ENCODE assay signal across 18 cellular contexts in genomic region chr15:56948000-56948765, GRCh38. TPM values are rescaled to one million over a fixed set of nuclear protein-coding genes. Genes with fewer than 3 reads are reported as not detected.
DNase-seq lines count a peak whose midpoint lies in the region; ATAC-seq, FAIRE-seq and TF ChIP-seq lines count a peak whose summit lies in the region.
"Had no signal": no experiment of that assay in that cellular context is flagged by ENCODE, and none has a peak within 500 bp of the region (broad histone marks: within the 10 kb centered on the region; RNA-seq: fewer than 3 reads in every experiment).

No MANE protein-coding gene starts in this region.

- no peak overlapping the region for H2AK5ac ChIP-seq in IMR-90 (ENCODE audit: low read depth, low read length)

- FAIRE-seq in K562 (lab: Jason Lieb, UNC) = peak; percentile 29
- FAIRE-seq: kidney, pancreas had no signal

- no peak for TF ChIP-seq EP300 in K562 (IDR thresholded peaks at IDR 0.05; ENCODE audit: low read length)

- H2AFZ ChIP-seq in IMR-90 (replicated peaks; ENCODE audit: low read length, poor library complexity) (no peak overlapping the region), K562 (ENCODE audit: low read depth, low read length) (no peak overlapping the region)

- ATAC-seq in IMR-90 (ENCODE audit: low read depth) (peak; percentile 64), K562 (no peak), left lobe of liver (peak; percentile 19), sciatic nerve (peak; percentile 41), HG02571 (IDR thresholded peaks at IDR 0.05; ENCODE audit: unreplicated experiment) (no peak)
- ATAC-seq: pancreas had no signal

- intact Hi-C loops in IMR-90 (cut with micrococcal nuclease) = no loop called here
- intact Hi-C loops in K562 (cut with micrococcal nuclease) = no loop called here
- intact Hi-C loops in sciatic nerve (cut with DNase I) = no loop called here
- intact Hi-C loops in left ventricle myocardium inferior (cut with micrococcal nuclease) = no loop called here

- H3K27ac ChIP-seq in IMR-90 (ENCODE audit: insufficient read depth, low read length) (peak overlapping the region; percentile 63; the same call in 1 of the 2 replicates), K562 (ENCODE audit: extremely low read depth, low read depth, low read length) (peak overlapping the region; percentile 22; the same call in 1 of the 3 replicates), left ventricle myocardium inferior (replicated peaks) (no peak overlapping the region)
- H3K27ac ChIP-seq: colonic mucosa, pancreas, transverse colon had no signal

- in situ Hi-C loops in IMR-90 (cut with MboI; ENCODE audit: low sequenced_read_pairs) = no loop called here
- in situ Hi-C loops in K562 (cut with MboI) = no loop called here

- peak overlapping the region; percentile 84 for H2BK5ac ChIP-seq in IMR-90 (ENCODE audit: low read depth, low read length, poor library complexity, severe bottlenecking)

- CTCF ChIA-PET in IMR-90 (lab: Yijun Ruan, JAX) = no interaction called here
- CTCF ChIA-PET in K562 (lab: Yijun Ruan, JAX; ENCODE audit: low intra/inter-chr PET ratio) = interaction anchor here (0.6 kb wide), 1 partner anchor 107 kb away, joined by 3 read pairs; no protein-coding TSS in a partner anchor

- no peaks in the 10 kb centered on the region for H3K27me3 ChIP-seq in IMR-90 (ENCODE audit: control insufficient read depth, insufficient read depth, low read length)
- H3K27me3 ChIP-seq in K562 (ENCODE audit: control insufficient read depth in 2 of 2, insufficient read depth in 2 of 2, low read length in 2 of 2) = no peaks in the 10 kb centered on the region
- H3K27me3 ChIP-seq in left ventricle myocardium inferior (ENCODE audit: low read depth) = no peaks in the 10 kb centered on the region
- H3K27me3 ChIP-seq: colonic mucosa, pancreas, transverse colon had no signal

- H3K4me1 ChIP-seq in IMR-90 (ENCODE audit: control insufficient read depth, insufficient read depth, low read length) (peaks cover 7% of the 10 kb centered on the region), K562 (replicated peaks in 1 of 2; ENCODE audit: control insufficient read depth in 2 of 2, insufficient read depth in 2 of 2, low read length in 2 of 2) (no peaks in the 10 kb centered on the region; a peak in 1 of 5 replicates), left ventricle myocardium inferior (peaks cover 38% of the 10 kb centered on the region)
- H3K4me1 ChIP-seq: colonic mucosa had no signal

- H3K9ac ChIP-seq in IMR-90 (ENCODE audit: low read depth, low read length) = no peak overlapping the region
- H3K9ac ChIP-seq in K562 (ENCODE audit: insufficient read depth in 1 of 2, low read depth in 2 of 2, low read length in 2 of 2) = no peak overlapping the region

- H3K4me3 ChIP-seq in IMR-90 (ENCODE audit: insufficient read depth, low read depth, low read length) = no peak overlapping the region
- H3K4me3 ChIP-seq in K562 = no peak overlapping the region
- H3K4me3 ChIP-seq in left ventricle myocardium inferior = no peak overlapping the region
- H3K4me3 ChIP-seq: colonic mucosa, pancreas, transverse colon had no signal

- 0 out of 2 replicates have a peak overlapping the region, but pooled peaks have one; percentile 14 for H4K5ac ChIP-seq in IMR-90 (ENCODE audit: low read depth, low read length)

- H2BK120ac ChIP-seq in IMR-90 (ENCODE audit: low read depth, low read length) = no peak overlapping the region

- no peak overlapping the region for H4K91ac ChIP-seq in IMR-90 (ENCODE audit: insufficient read depth, low read depth, low read length)

- POLR2A ChIA-PET in IMR-90 (lab: Charles Lee; ENCODE audit: unreplicated experiment) = no interaction called here
- POLR2A ChIA-PET in K562 (lab: Yijun Ruan, JAX) = interaction anchor here (0.6 kb wide), 1 partner anchor 62 kb away, joined by 3 read pairs; no protein-coding TSS in a partner anchor

- no peaks in the 10 kb centered on the region for H3K9me1 ChIP-seq in IMR-90 (ENCODE audit: insufficient read depth, low read length)
- no peaks in the 10 kb centered on the region for H3K9me1 ChIP-seq in K562 (ENCODE audit: control insufficient read depth, insufficient read depth, low read length)

- H3K56ac ChIP-seq in IMR-90 (ENCODE audit: extremely low read depth, insufficient read depth, low read length) = no peak overlapping the region

- no peak overlapping the region for H2BK20ac ChIP-seq in IMR-90 (ENCODE audit: low read depth, low read length)

- no peak for TF ChIP-seq CTCF in IMR-90 (conservative IDR thresholded peaks at IDR 0.05; ENCODE audit: low read depth, low read length)
- TF ChIP-seq CTCF in K562 (IDR thresholded peaks at IDR 0.05 in 2 of 3, conservative IDR thresholded peaks at IDR 0.05 in 1 of 3; ENCODE audit: insufficient read depth in 2 of 3, low read depth in 1 of 3, low read length in 3 of 3) = no peak
- TF ChIP-seq CTCF in left ventricle myocardium inferior (IDR thresholded peaks at IDR 0.05; ENCODE audit: borderline replicate concordance) = no peak

- no peak overlapping the region for H4K8ac ChIP-seq in IMR-90 (ENCODE audit: low read depth in 2 of 2, low read length in 2 of 2)

- no peak overlapping the region for H2BK15ac ChIP-seq in IMR-90 (ENCODE audit: low read depth, low read length)

- peak; percentile 51 for DNase-seq in IMR-90
- no peak for DNase-seq in K562 (ENCODE audit: extremely low read depth in 1 of 4, low spot score in 3 of 4)
- DNase-seq in left lobe of liver (ENCODE audit: low spot score) = no peak
- DNase-seq in sciatic nerve (ENCODE audit: low spot score) = no peak
- no peak for DNase-seq in iPS-NIHi7 (ENCODE audit: extremely low spot score)
- DNase-seq in A172 (ENCODE audit: low spot score) = no peak
- no peak for DNase-seq in left ventricle myocardium inferior
- DNase-seq: activated CD4-positive, alpha-beta T cell treated with anti-CD3 and anti-CD28 coated beads for 48 hours; colonic mucosa; DMS79 treated with DMSO at 0.1 percent for 48 hours; H9; kidney; naive B cell; NCI-H526 treated with DMSO at 0.1 percent for 48 hours; pancreas; stimulated activated naive CD4-positive, alpha-beta T cell treated with Interleukin-2 at 50 U/mL for 16 hours; transverse colon had no signal

- peak overlapping the region; percentile 63; the same call in 1 of the 2 replicates for H3K18ac ChIP-seq in IMR-90 (ENCODE audit: low read depth, low read length)

- H3K14ac ChIP-seq in IMR-90 (replicated peaks; ENCODE audit: low read depth, low read length) = peak overlapping the region; percentile 46

- H3K9me3 ChIP-seq in IMR-90 (ENCODE audit: control insufficient read depth, insufficient read depth, low read length) (peaks cover 3% of the 10 kb centered on the region; the same call in 1 of the 2 replicates), K562 (replicated peaks; ENCODE audit: control insufficient read depth, insufficient read depth, low read depth, low read length) (no peaks in the 10 kb centered on the region), left ventricle myocardium inferior (replicated peaks) (peaks cover 19% of the 10 kb centered on the region)
- H3K9me3 ChIP-seq: colonic mucosa, pancreas, transverse colon had no signal

- TF ChIP-seq POLR2A in IMR-90 (IDR thresholded peaks at IDR 0.05; ENCODE audit: low read depth, low read length) = no peak
- no peak for TF ChIP-seq POLR2A in K562 (conservative IDR thresholded peaks at IDR 0.05)

- BruUV-seq in IMR-90 (replicated peaks; lab: Mats Ljungman, UMichigan) (no TSS peak), K562 (replicated peaks; lab: Mats Ljungman, UMichigan) (no TSS peak)

- no peak for TF ChIP-seq RAD21 in IMR-90 (IDR thresholded peaks at IDR 0.05; ENCODE audit: low read length)
- TF ChIP-seq RAD21 in K562 (CRISPR knock-in tag; conservative IDR thresholded peaks at IDR 0.05 in 1 of 2, IDR thresholded peaks at IDR 0.05 in 1 of 2) = no peak

- dilution Hi-C loops in IMR-90 (cut with HindIII; ENCODE audit: low sequenced_read_pairs, unreplicated experiment) = no loop called here

- H3K23ac ChIP-seq in IMR-90 (ENCODE audit: low read depth, low read length) = no peak overlapping the region

- H3K79me2 ChIP-seq in K562 (ENCODE audit: control insufficient read depth, insufficient read depth, low read length) = peaks cover 92% of the 10 kb centered on the region

- peak overlapping the region; percentile 80; the same call in 1 of the 2 replicates for H3K4me2 ChIP-seq in IMR-90 (ENCODE audit: low read depth, low read length)
- H3K4me2 ChIP-seq in K562 (ENCODE audit: insufficient read depth, low read length) = no peak overlapping the region

- H4K20me1 ChIP-seq in IMR-90 (ENCODE audit: insufficient read depth, low read length) (peaks cover 30% of the 10 kb centered on the region), K562 (replicated peaks; ENCODE audit: control insufficient read depth, insufficient read depth, low read length) (no peaks in the 10 kb centered on the region)

- H3K36me3 ChIP-seq in IMR-90 (ENCODE audit: control insufficient read depth, insufficient read depth, low read length) = no peaks in the 10 kb centered on the region
- H3K36me3 ChIP-seq in K562 (ENCODE audit: control insufficient read depth, insufficient read depth, low read length) = peaks cover 12% of the 10 kb centered on the region; the same call in 1 of the 3 replicates
- peaks cover 9% of the 10 kb centered on the region for H3K36me3 ChIP-seq in left ventricle myocardium inferior
- H3K36me3 ChIP-seq: colonic mucosa, pancreas had no signal

- H3K79me1 ChIP-seq in IMR-90 (ENCODE audit: low read depth in 1 of 2, low read length in 2 of 2) = peaks cover 18 to 49% of the 10 kb centered on the region in 2 experiments

- WGBS in IMR-90 (ENCODE audit: extremely low coverage in 2 of 2, insufficient read length in 1 of 2), 2 experiments = no CpG with 5 or more reads among the region's 6 CpGs
- WGBS in K562 (ENCODE audit: insufficient coverage, low coverage, missing lambda C conversion rate) = 92% methylated on average over 6 of the region's 6 CpGs

- no peak overlapping the region for H3K4ac ChIP-seq in IMR-90 (ENCODE audit: low read depth, low read length)

- no peak overlapping the region for H2AK9ac ChIP-seq in IMR-90 (replicated peaks; ENCODE audit: low read depth, low read length, poor library complexity)

RNA-seq across cellular contexts. Expression of gene TCF12, which starts 29.7 kb away (rescaled TPM):
- 123 and 160 TPM in 2 replicates for total RNA-seq in IMR-90 (2012; rRNA removed)
- polyA plus RNA-seq in IMR-90 (2012; rRNA removed) = 78.5 and 79.4 TPM in 2 replicates
- polyA plus RNA-seq in IMR-90 (2012; cell fraction: cytosol; rRNA removed) = 36.3 and 53.9 TPM in 2 replicates
- 29.9 and 83.9 TPM in 2 replicates for polyA plus RNA-seq in IMR-90 (2012; cell fraction: nucleus; rRNA removed; ENCODE audit: low replicate concordance)
- 177 and 194 TPM in 2 replicates for total RNA-seq in K562 (2011; cell fraction: chromatin; rRNA removed; ENCODE audit: low replicate concordance)
- 37.9 and 49.0 TPM in 2 replicates for total RNA-seq in K562 (2011; cell fraction: nucleolus; rRNA removed)
- 77.7 and 107 TPM in 2 replicates for total RNA-seq in K562 (2011; cell fraction: nucleoplasm; rRNA removed)
- 132 and 141 TPM in 2 replicates for total RNA-seq in K562 (2014; rRNA removed)
- 49.6 and 59.4 TPM in 2 replicates for total RNA-seq in K562 (2014; rRNA removed; fragmentation: Illumina TruSeq; extraction: Trizol)
- 50.3 and 52.9 TPM in 2 replicates for total RNA-seq in K562 (2015; rRNA removed; fragmentation: Illumina TruSeq; extraction: Trizol)
- total RNA-seq in K562 (2021) = 76.5 and 78.4 TPM in 2 replicates
- polyA plus RNA-seq in K562 (2011; rRNA removed) = 66.8 and 75.1 TPM in 2 replicates
- 67.8 and 76.1 TPM in 2 replicates for polyA plus RNA-seq in K562 (2011; cell fraction: cytosol; rRNA removed)
- polyA plus RNA-seq in K562 (2011; cell fraction: nucleus; rRNA removed) = 104 and 117 TPM in 2 replicates
- polyA plus RNA-seq in K562 (2012) = 28.6 and 33.8 TPM in 2 replicates
- polyA plus RNA-seq in K562 (2014; fragmentation: Illumina TruSeq; extraction: Trizol) = 57.4 and 72.5 TPM in 2 replicates
- 10 to 100 TPM; 10.5 to 12.9 TPM for polyA plus RNA-seq in K562 (2014; fragmentation: Nextera tagmentation; extraction: Ambion mirVana)
- polyA plus RNA-seq in K562 (2014; rRNA removed) = 22.4 and 23.5 TPM in 2 replicates
- polyA minus RNA-seq in K562 (2011; rRNA and poly(A)+ RNA removed) = 80.0 and 109 TPM in 2 replicates
- 48.3 and 64.8 TPM in 2 replicates for polyA minus RNA-seq in K562 (2011; cell fraction: cytosol; rRNA and poly(A)+ RNA removed)
- polyA minus RNA-seq in K562 (2011; cell fraction: nucleus; rRNA and poly(A)+ RNA removed) = 74.5 and 100 TPM in 2 replicates
- 29.8 TPM for total RNA-seq in left lobe of liver
- total RNA-seq in sciatic nerve = 155 TPM
- total RNA-seq in A172 (2014; rRNA removed; shearing (Covaris generic)) = 53.8 and 133 TPM in 2 replicates
- 52.1 TPM for total RNA-seq in left ventricle myocardium inferior

Comparison
In these comparisons a context has a peak if more than half of its experiments do, and no peak if none do; other contexts are left out.
1. ATAC-seq: peak in IMR-90 (single experiment), left lobe of liver (single experiment) and sciatic nerve (single experiment); none in K562 (single experiment) and HG02571 (single experiment).